In the genomic region with DNA sequence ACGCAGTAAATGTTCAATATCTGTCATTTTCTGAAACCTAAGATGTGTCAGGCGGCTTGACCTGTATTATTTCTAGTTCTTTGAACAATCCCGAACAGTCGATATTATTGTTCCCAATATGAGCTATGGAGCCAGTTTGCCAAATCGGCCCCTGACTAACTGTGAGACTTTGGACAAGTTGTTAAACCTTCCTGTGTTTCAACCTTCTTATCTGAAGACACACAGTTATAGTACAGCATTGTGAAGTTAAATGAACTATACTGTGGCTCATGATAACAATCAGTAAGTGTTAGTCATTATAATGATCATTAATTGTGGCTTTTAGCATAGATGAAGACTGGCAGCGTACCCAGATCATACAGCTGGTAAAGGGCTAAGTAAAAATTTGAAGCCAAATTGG, we compare ENCODE assay signal across 17 cellular contexts. TPM values are rescaled to one million over a fixed set of nuclear protein-coding genes. Genes with fewer than 3 reads are reported as not detected.
DNase-seq lines count a peak whose midpoint lies in the region; ATAC-seq, FAIRE-seq and TF ChIP-seq lines count a peak whose summit lies in the region.
"Had no signal": no experiment of that assay in that cellular context is flagged by ENCODE, and none has a peak within 500 bp of the region (broad histone marks: within the 10 kb centered on the region; RNA-seq: fewer than 3 reads in every experiment).

No MANE protein-coding gene starts in this region.

- H3K27ac Mint-ChIP-seq in HFFc6: peak overlapping the region; percentile 86
- H3K27ac Mint-ChIP-seq: stimulated activated naive CD8-positive, alpha-beta T cell treated with anti-CD3 and anti-CD28 coated beads, Interleukin-15, amount 100 ng/mL, for 72 hours had no signal

- TF ChIP-seq CTCF in A549 (IDR thresholded peaks at IDR 0.05): no peak
- TF ChIP-seq CTCF in HFFc6 (IDR thresholded peaks at IDR 0.05): no peak
- TF ChIP-seq CTCF in esophagus squamous epithelium (IDR thresholded peaks at IDR 0.05): no peak
- no peak for TF ChIP-seq CTCF in parathyroid adenoma (IDR thresholded peaks at IDR 0.05)
- no peak for TF ChIP-seq CTCF in dorsolateral prefrontal cortex (IDR thresholded peaks at IDR 0.05 in 54 of 56, conservative IDR thresholded peaks at IDR 0.05 in 2 of 56; ENCODE audit: low read depth in 1 of 56, partially characterized antibody in 56 of 56)

- no peak for TF ChIP-seq RAD21 in A549 (conservative IDR thresholded peaks at IDR 0.05 in 1 of 2, IDR thresholded peaks at IDR 0.05 in 1 of 2)

- H3K27me3 ChIP-seq in esophagus squamous epithelium: no peaks in the 10 kb centered on the region
- no peaks in the 10 kb centered on the region for H3K27me3 ChIP-seq in parathyroid adenoma (ENCODE audit: control insufficient read depth, insufficient read depth, low read length)
- no peaks in the 10 kb centered on the region for H3K27me3 ChIP-seq in dorsolateral prefrontal cortex
- H3K27me3 ChIP-seq: neural progenitor cell had no signal

- H3K9me3 ChIP-seq in A549 (no peaks in the 10 kb centered on the region), esophagus squamous epithelium (no peaks in the 10 kb centered on the region), parathyroid adenoma (ENCODE audit: control insufficient read depth, low read length) (no peaks in the 10 kb centered on the region)
- H3K9me3 ChIP-seq: prostate gland had no signal

- TF ChIP-seq POLR2A in A549 (IDR thresholded peaks at IDR 0.05; ENCODE audit: low read length) (no peak), esophagus squamous epithelium (IDR thresholded peaks at IDR 0.05) (no peak)

- no peaks in the 10 kb centered on the region for H3K79me2 ChIP-seq in parathyroid adenoma

- intact Hi-C loops in esophagus squamous epithelium (cut with DNase I): no loop called here
- intact Hi-C loops in dorsolateral prefrontal cortex (cut with DNase I): loop anchor here (5.0 to 10.0 kb wide), 2 partner anchors 146 to 378 kb away; no protein-coding TSS in a partner anchor

- H3K4me2 ChIP-seq in A549 (peak overlapping the region; percentile 56; the same call in 1 of the 3 replicates), parathyroid adenoma (ENCODE audit: low read length) (peak overlapping the region; percentile 0)
- H3K4me2 ChIP-seq: neural progenitor cell had no signal

- no peak for DNase-seq in A549 (ENCODE audit: low read depth in 1 of 2, low spot score in 1 of 2)
- DNase-seq in HFFc6: no peak
- DNase-seq in esophagus squamous epithelium (lab: John Stamatoyannopoulos, UW): no peak
- no peak for DNase-seq in dorsolateral prefrontal cortex
- no peak for DNase-seq in NCI-H2227 (lab: John Stamatoyannopoulos, UW; ENCODE audit: unreplicated experiment)
- DNase-seq in AG08396 (ENCODE audit: low spot score): no peak
- DNase-seq: midbrain, NCI-H510A had no signal

- peaks cover 55% of the 10 kb centered on the region for H3K36me3 Mint-ChIP-seq in HFFc6 (ENCODE audit: low read depth)

- peaks cover 66% of the 10 kb centered on the region for H3K4me1 ChIP-seq in A549
- H3K4me1 ChIP-seq in esophagus squamous epithelium: peaks cover 0 to 48% (median 8%) of the 10 kb centered on the region in 3 donors
- peaks cover 17% of the 10 kb centered on the region for H3K4me1 ChIP-seq in parathyroid adenoma
- H3K4me1 ChIP-seq: neural progenitor cell, prostate gland had no signal

- H3K4me1 Mint-ChIP-seq in HFFc6 (ENCODE audit: low read depth): peaks cover 89% of the 10 kb centered on the region

- H3K9ac ChIP-seq in parathyroid adenoma: no peak overlapping the region
- H3K9ac ChIP-seq: neural progenitor cell had no signal

- no peak for FAIRE-seq in A549 (lab: Jason Lieb, UNC)

- H3K9me3 Mint-ChIP-seq in HFFc6: no peaks in the 10 kb centered on the region
- H3K9me3 Mint-ChIP-seq: activated naive CD4-positive, alpha-beta T cell treated with anti-CD3 and anti-CD28 coated beads, Interleukin-2, amount 50 U/mL, for 24 hours; activated T-cell treated with anti-CD3 and anti-CD28 coated beads, Interleukin-2, amount 50 U/mL, for 72 hours; central memory CD8-positive, alpha-beta T cell; neural progenitor cell; stimulated activated naive CD8-positive, alpha-beta T cell treated with anti-CD3 and anti-CD28 coated beads, Interleukin-15, amount 100 ng/mL, for 72 hours had no signal

- POLR2A ChIA-PET in A549 (lab: Yijun Ruan, JAX): interaction anchor here (1.0 to 1.2 kb wide), 3 partner anchors 33 to 55 kb away, joined by 3 to 18 read pairs (median 4); partner anchors contain the start of gene GPRC5A

- no peak for TF ChIP-seq EP300 in A549 (IDR thresholded peaks at IDR 0.05)

- H3K27me3 Mint-ChIP-seq in HFFc6 (ENCODE audit: insufficient read depth): no peaks in the 10 kb centered on the region
- H3K27me3 Mint-ChIP-seq: activated naive CD4-positive, alpha-beta T cell treated with anti-CD3 and anti-CD28 coated beads, Interleukin-2, amount 50 U/mL, for 24 hours; central memory CD8-positive, alpha-beta T cell; stimulated activated naive CD8-positive, alpha-beta T cell treated with anti-CD3 and anti-CD28 coated beads, Interleukin-15, amount 100 ng/mL, for 72 hours had no signal

- peak overlapping the region; percentile 45 to 88 for H3K27ac ChIP-seq in A549
- peak overlapping the region; percentile 52 to 72 (median 64) for H3K27ac ChIP-seq in esophagus squamous epithelium
- no peak overlapping the region for H3K27ac ChIP-seq in parathyroid adenoma
- no peak overlapping the region for H3K27ac ChIP-seq in dorsolateral prefrontal cortex
- H3K27ac ChIP-seq: C4-2B, neural progenitor cell, prostate gland had no signal

- H3K4me3 ChIP-seq in A549 (no peak overlapping the region), esophagus squamous epithelium (no peak overlapping the region), parathyroid adenoma (ENCODE audit: low read depth, low read length) (peak overlapping the region; percentile 12), dorsolateral prefrontal cortex (no peak overlapping the region)
- H3K4me3 ChIP-seq: neural progenitor cell, prostate gland had no signal

- CTCF ChIA-PET in A549 (lab: Yijun Ruan, JAX): interaction anchor here (0.6 to 5.9 kb wide), 31 partner anchors 11 to 375 kb away, joined by 3 to 78 read pairs (median 9); partner anchors contain the start of genes DDX47 and GPRC5A

- WGBS in A549 (ENCODE audit: missing lambda C conversion rate): 78% methylated on average over 6 of the region's 6 CpGs
- WGBS in esophagus squamous epithelium, 2 donors: 76 to 85% methylated on average over 6 of the region's 6 CpGs

- ATAC-seq in A549 (peak in 1 of 2 experiments; percentile 3; a peak in 2 of 6 replicates), GM21447 (IDR thresholded peaks at IDR 0.05; ENCODE audit: unreplicated experiment) (no peak)

- H3K4me3 Mint-ChIP-seq in HFFc6: 0 out of 2 replicates have a peak overlapping the region, but pooled peaks have one; percentile 11
- H3K4me3 Mint-ChIP-seq: activated naive CD4-positive, alpha-beta T cell treated with anti-CD3 and anti-CD28 coated beads, Interleukin-2, amount 50 U/mL, for 24 hours; central memory CD8-positive, alpha-beta T cell; neural progenitor cell; stimulated activated naive CD8-positive, alpha-beta T cell treated with anti-CD3 and anti-CD28 coated beads, Interleukin-15, amount 100 ng/mL, for 72 hours had no signal

- H3K36me3 ChIP-seq in esophagus squamous epithelium (peaks cover 0 to 28% (median 5%) of the 10 kb centered on the region in 3 donors), parathyroid adenoma (ENCODE audit: control insufficient read depth, insufficient read depth, low read length) (no peaks in the 10 kb centered on the region)
- H3K36me3 ChIP-seq: neural progenitor cell, prostate gland had no signal

- no peak overlapping the region for H2AFZ ChIP-seq in parathyroid adenoma
- H2AFZ ChIP-seq: neural progenitor cell had no signal

TF ChIP-seq in A549, 52 proteins besides CTCF, POLR2A, EP300 and RAD21 (continues in another document):
- TF ChIP-seq HOXA7 (CRISPR knock-in tag; IDR thresholded peaks at IDR 0.05): no peak
- no peak for TF ChIP-seq PHF8 (IDR thresholded peaks at IDR 0.05; ENCODE audit: borderline replicate concordance, low read depth)
- no peak for TF ChIP-seq JUNB (IDR thresholded peaks at IDR 0.05)
- no peak for TF ChIP-seq JUN (IDR thresholded peaks at IDR 0.05)
- no peak for TF ChIP-seq NFE2L2 (conservative IDR thresholded peaks at IDR 0.05; ENCODE audit: low read length)
- TF ChIP-seq CEBPB (IDR thresholded peaks at IDR 0.05): no peak
- no peak for TF ChIP-seq GATA3 (IDR thresholded peaks at IDR 0.05; ENCODE audit: borderline replicate concordance)
- TF ChIP-seq RNF2 (IDR thresholded peaks at IDR 0.05; ENCODE audit: borderline replicate concordance, low read depth): no peak

RNA-seq across cellular contexts. Expression of gene DDX47, which starts 23.4 kb away (rescaled TPM):
- polyA plus RNA-seq in A549 (2011; rRNA removed) (118 and 144 TPM in 2 replicates), A549 (2017; fragmentation: RNase III; extraction: RNeasy Plus Mini Kit Qiagen cat#74134 plus additional on column Dnase treatment) (81.6 to 87.3 TPM (median 83.8 TPM) in 3 replicates)
- polyA plus RNA-seq in A549 (2012; cell fraction: cytosol; rRNA removed): 56.1 and 57.2 TPM in 2 replicates
- 63.1 and 116 TPM in 2 replicates for polyA plus RNA-seq in A549 (2012; cell fraction: nucleus; rRNA removed)
- polyA minus RNA-seq in A549 (2011; rRNA and poly(A)+ RNA removed): 68.9 and 74.6 TPM in 2 replicates
- 10 to 100 TPM; 87.6 to 97.3 (median 94.2) TPM for total RNA-seq in HFFc6 (2021; fragmentation: NEBNext Ultra II Directional; extraction: Animal tissue kit (Norgen Biotek cat#: 25700))
- total RNA-seq in esophagus squamous epithelium (10 to 100 TPM; 40.6 to 67.9 (median 55.3) TPM), dorsolateral prefrontal cortex (10 to 100 TPM; 32.0 to 55.7 (median 42.2) TPM)

RNA-seq across cellular contexts. Expression of gene APOLD1, which starts 51.1 kb away (rescaled TPM):
- polyA plus RNA-seq in A549 (2011; rRNA removed) (0.93 and 1.3 TPM in 2 replicates), A549 (2017; fragmentation: RNase III; extraction: RNeasy Plus Mini Kit Qiagen cat#74134 plus additional on column Dnase treatment) (0.42 to 0.46 TPM (median 0.44 TPM) in 3 replicates)
- polyA plus RNA-seq in A549 (2012; cell fraction: cytosol; rRNA removed): 0.21 and 0.26 TPM in 2 replicates
- polyA plus RNA-seq in A549 (2012; cell fraction: nucleus; rRNA removed): 0.10 and 0.31 TPM in 2 replicates
- polyA minus RNA-seq in A549 (2011; rRNA and poly(A)+ RNA removed): 1.1 and 1.3 TPM in 2 replicates
- total RNA-seq in HFFc6 (2021; fragmentation: NEBNext Ultra II Directional; extraction: Animal tissue kit (Norgen Biotek cat#: 25700)): 1 to 10 TPM; 5.0 to 8.6 (median 6.6) TPM
- total RNA-seq in esophagus squamous epithelium (10 to 100 TPM in 1 of 4 donors, 1 to 10 TPM in 3; 2.5 to 14.1 (median 6.8) TPM), dorsolateral prefrontal cortex (100 to 1,000 TPM in 1 of 120 experiments, 10 to 100 TPM in 117, 1 to 10 TPM in 2; 8.2 to 102 (median 37.2) TPM)

RNA-seq across cellular contexts. Expression of gene GPRC5A, which starts 54.8 kb away (rescaled TPM):
- polyA plus RNA-seq in A549 (2011; rRNA removed) (296 and 321 TPM in 2 replicates), A549 (2017; fragmentation: RNase III; extraction: RNeasy Plus Mini Kit Qiagen cat#74134 plus additional on column Dnase treatment) (173 to 207 TPM (median 197 TPM) in 3 replicates)
- polyA plus RNA-seq in A549 (2012; cell fraction: cytosol; rRNA removed): 275 and 331 TPM in 2 replicates
- 582 and 654 TPM in 2 replicates for polyA plus RNA-seq in A549 (2012; cell fraction: nucleus; rRNA removed)
- 913 and 975 TPM in 2 replicates for polyA minus RNA-seq in A549 (2011; rRNA and poly(A)+ RNA removed)
- total RNA-seq in HFFc6 (2021; fragmentation: NEBNext Ultra II Directional; extraction: Animal tissue kit (Norgen Biotek cat#: 25700)): 100 to 1,000 TPM; 206 to 371 (median 280) TPM
- total RNA-seq in esophagus squamous epithelium (10 to 100 TPM in 1 of 4 donors, 1 to 10 TPM in 3; 3.9 to 18.5 (median 8.5) TPM), dorsolateral prefrontal cortex (10 to 100 TPM in 1 of 120 experiments, 1 to 10 TPM in 51, under 1 TPM in 66, not detected in 2; 0.07 to 26.8 (median 0.88) TPM)

Comparison
In these comparisons a context has a peak if more than half of its experiments do, and no peak if none do; other contexts are left out.
1. H3K27ac ChIP-seq: peak in A549 (2 of 2) and esophagus squamous epithelium (4 of 4); none in parathyroid adenoma (single experiment) and dorsolateral prefrontal cortex (0 of 59).
2. RNA of gene GPRC5A, which starts 54.8 kb away (total RNA-seq): 206 to 371 TPM in HFFc6; 3.9 to 18.5 TPM in esophagus squamous epithelium and 0.07 to 26.8 TPM in dorsolateral prefrontal cortex; every median in the first group is over 4 times any median in the second.